ENCODE assay signal across 9 cellular contexts in genomic region chr17:10614536-10615155, GRCh38. TPM values are rescaled to one million over a fixed set of nuclear protein-coding genes. Genes with fewer than 3 reads are reported as not detected.
DNase-seq lines count a peak whose midpoint lies in the region; ATAC-seq and TF ChIP-seq lines count a peak whose summit lies in the region.
"Had no signal": no experiment of that assay in that cellular context is flagged by ENCODE, and none has a peak within 500 bp of the region (broad histone marks: within the 10 kb centered on the region; RNA-seq: fewer than 3 reads in every experiment).

No MANE protein-coding gene starts in this region.

- H3K27ac Mint-ChIP-seq in nephron, result peak overlapping the region in 1 of 3 experiments; percentile 29

- no peak overlapping the region for H3K4me3 Mint-ChIP-seq in nephron

- H3K36me3 Mint-ChIP-seq in nephron (ENCODE audit: low read depth), result no peaks in the 10 kb centered on the region
- H3K36me3 Mint-ChIP-seq: activated naive CD4-positive, alpha-beta T cell treated with anti-CD3 and anti-CD28 coated beads, Interleukin-2, amount 50 U/mL, for 72 hours had no signal

- TF ChIP-seq POLR2A in erythroblast (IDR thresholded peaks at IDR 0.05; ENCODE audit: low read length), result no peak

- ATAC-seq in HG03159 (IDR thresholded peaks at IDR 0.05; ENCODE audit: unreplicated experiment) (peak; percentile 45), HG02798 (IDR thresholded peaks at IDR 0.05; ENCODE audit: poor library complexity, unreplicated experiment) (no peak)

- CTCF ChIA-PET in RWPE1 (lab: Yijun Ruan, JAX), result interaction anchor here (0.5 to 2.1 kb wide), 15 partner anchors 14 to 689 kb away, joined by 3 to 15 read pairs (median 4); no protein-coding TSS in a partner anchor

- peak; percentile 5 for DNase-seq in NCI-H345 (lab: John Stamatoyannopoulos, UW)
- no peak for DNase-seq in NCI-H345 treated with DMSO at 0.1 percent for 48 hours (lab: John Stamatoyannopoulos, UW; ENCODE audit: unreplicated experiment)
- DNase-seq in RWPE1 (ENCODE audit: low spot score), result peak; percentile 61
- DNase-seq in erythroblast (lab: John Stamatoyannopoulos, UW), result peak; percentile 33 to 63
- DNase-seq in occipital lobe (lab: John Stamatoyannopoulos, UW), result no peak

- H3K4me1 Mint-ChIP-seq in nephron, result peaks cover 44% of the 10 kb centered on the region

- no peaks in the 10 kb centered on the region for H3K27me3 Mint-ChIP-seq in nephron (ENCODE audit: low read depth)

- POLR2A ChIA-PET in RWPE1 (lab: Yijun Ruan, JAX; ENCODE audit: low non-redundant PET), result no interaction called here

- H3K27ac ChIP-seq in RWPE1, result no peak overlapping the region

- peaks cover 3% of the 10 kb centered on the region for H3K9me3 Mint-ChIP-seq in nephron
- H3K9me3 Mint-ChIP-seq: activated naive CD4-positive, alpha-beta T cell treated with anti-CD3 and anti-CD28 coated beads, Interleukin-2, amount 50 U/mL, for 72 hours had no signal

- TF ChIP-seq CTCF in RWPE1 (conservative IDR thresholded peaks at IDR 0.05; ENCODE audit: low read depth) (peak; percentile 74), nephron (IDR thresholded peaks at IDR 0.05; ENCODE audit: unreplicated experiment in 3 of 3) (peak; percentile 83 to 93 (median 87))

RNA-seq across cellular contexts. Expression of gene MYH3, which starts 42.5 kb away (rescaled TPM):
- total RNA-seq in occipital lobe, result 1.4 TPM

Comparison
In these comparisons a context has a peak if more than half of its experiments do, and no peak if none do; other contexts are left out.
1. DNase-seq: peak in NCI-H345 (single experiment), RWPE1 (single experiment) and erythroblast (2 of 2); none in NCI-H345 treated with DMSO at 0.1 percent for 48 hours (single experiment) and occipital lobe (single experiment).